In genomic region chr12:45205165-45205825, GRCh38 we compare ENCODE assay signal across 12 cellular contexts. TPM values are rescaled to one million over a fixed set of nuclear protein-coding genes. Genes with fewer than 3 reads are reported as not detected.
DNase-seq lines count a peak whose midpoint lies in the region; ATAC-seq and TF ChIP-seq lines count a peak whose summit lies in the region.
"Had no signal": no experiment of that assay in that cellular context is flagged by ENCODE, and none has a peak within 500 bp of the region (broad histone marks: within the 10 kb centered on the region; RNA-seq: fewer than 3 reads in every experiment).

No MANE protein-coding gene starts in this region.

- peak overlapping the region; percentile 48 for H3K27ac ChIP-seq in HL-60 (replicated peaks)
- peak overlapping the region in 5 of 8 donors; percentile 27 to 73 (median 70) for H3K27ac ChIP-seq in spleen
- H3K27ac ChIP-seq: right atrium auricular region, thoracic aorta had no signal

- CTCF ChIA-PET in MCF 10A (lab: Yijun Ruan, JAX): interaction anchor here (1.0 kb wide), 1 partner anchor 9 kb away, joined by 3 read pairs; no protein-coding TSS in a partner anchor

- ATAC-seq in GM19324 (IDR thresholded peaks at IDR 0.05; ENCODE audit: low FRiP score, unreplicated experiment) (peak; percentile 66), HG02642 (IDR thresholded peaks at IDR 0.05; ENCODE audit: poor library complexity, unreplicated experiment) (peak; percentile 51), GM18520 (IDR thresholded peaks at IDR 0.05; ENCODE audit: unreplicated experiment) (no peak)
- ATAC-seq: HCT116 had no signal

- no peaks in the 10 kb centered on the region for H3K9me3 ChIP-seq in spleen
- H3K9me3 ChIP-seq: right atrium auricular region, thoracic aorta had no signal

- WGBS in spleen, 5 donors: 63 to 85% (median 71%) methylated on average over 4 of the region's 4 CpGs

- no peak overlapping the region for H3K4me3 Mint-ChIP-seq in MCF 10A (ENCODE audit: unreplicated experiment)
- H3K4me3 Mint-ChIP-seq: dendritic cell treated with granulocyte-macrophage colony-stimulating factor and Interleukin-4, amounts not matched to agents 40 ng/mL and 50 ng/mL, for 4 days had no signal

- H3K27me3 ChIP-seq in HL-60 (ENCODE audit: insufficient read depth, poor library complexity, severe bottlenecking): no peaks in the 10 kb centered on the region
- no peaks in the 10 kb centered on the region for H3K27me3 ChIP-seq in spleen (replicated peaks in 1 of 7)
- H3K27me3 ChIP-seq: right atrium auricular region had no signal

- no peaks in the 10 kb centered on the region for H3K36me3 Mint-ChIP-seq in MCF 10A (ENCODE audit: insufficient read depth, unreplicated experiment)

- H3K9me3 Mint-ChIP-seq in MCF 10A (ENCODE audit: unreplicated experiment): no peaks in the 10 kb centered on the region
- H3K9me3 Mint-ChIP-seq: dendritic cell treated with granulocyte-macrophage colony-stimulating factor and Interleukin-4, amounts not matched to agents 40 ng/mL and 50 ng/mL, for 4 days had no signal

- H3K27me3 Mint-ChIP-seq in MCF 10A (ENCODE audit: insufficient read depth, unreplicated experiment): no peaks in the 10 kb centered on the region
- H3K27me3 Mint-ChIP-seq: dendritic cell treated with granulocyte-macrophage colony-stimulating factor and Interleukin-4, amounts not matched to agents 40 ng/mL and 50 ng/mL, for 4 days had no signal

- intact Hi-C loops in spleen (cut with DNase I; ENCODE audit: low total_unique reads) (no loop called here), MCF 10A (cut with micrococcal nuclease) (no loop called here)

- H3K4me3 ChIP-seq in HL-60 (replicated peaks; ENCODE audit: insufficient read depth, low read length) (no peak overlapping the region), spleen (peak overlapping the region in 1 of 8 donors; percentile 35)
- H3K4me3 ChIP-seq: right atrium auricular region, thoracic aorta had no signal

- no peak for TF ChIP-seq POLR2A in spleen (IDR thresholded peaks at IDR 0.05)

- POLR2A ChIA-PET in MCF 10A (lab: Yijun Ruan, JAX): interaction anchor here (1.3 kb wide), 1 partner anchor 10 kb away, joined by 5 read pairs; the partner anchor contains the start of gene ANO6

- peaks cover 2 to 40% (median 23%) of the 10 kb centered on the region in 6 donors for H3K4me1 ChIP-seq in spleen
- H3K4me1 ChIP-seq: right atrium auricular region had no signal

- no peak overlapping the region for H3K27ac Mint-ChIP-seq in MCF 10A (ENCODE audit: low read depth, unreplicated experiment)
- H3K27ac Mint-ChIP-seq: dendritic cell treated with granulocyte-macrophage colony-stimulating factor and Interleukin-4, amounts not matched to agents 40 ng/mL and 50 ng/mL, for 4 days had no signal

- H3K4me1 Mint-ChIP-seq in MCF 10A (ENCODE audit: insufficient read depth, unreplicated experiment): peaks cover 10% of the 10 kb centered on the region

- TF ChIP-seq CTCF in HL-60 (IDR thresholded peaks at IDR 0.05; ENCODE audit: insufficient read depth, low read length) (no peak), spleen (IDR thresholded peaks at IDR 0.05 in 8 of 11, conservative IDR thresholded peaks at IDR 0.05 in 3 of 11) (no peak), MCF 10A (IDR thresholded peaks at IDR 0.05; ENCODE audit: unreplicated experiment) (no peak)

- BruUV-seq in MCF 10A (replicated peaks; lab: Mats Ljungman, UMichigan): no TSS peak

- no peaks in the 10 kb centered on the region for H3K36me3 ChIP-seq in spleen
- H3K36me3 ChIP-seq: right atrium auricular region, thoracic aorta had no signal

- DNase-seq in HL-60 (ENCODE audit: low read depth in 1 of 2, low spot score in 1 of 2): no peak
- no peak for DNase-seq in spleen
- DNase-seq in MCF 10A (ENCODE audit: unreplicated experiment): no peak
- no peak for DNase-seq in activated CD4-positive, CD25-positive, alpha-beta regulatory T cell (lab: John Stamatoyannopoulos, UW)
- DNase-seq in HuH-7 (ENCODE audit: low spot score): no peak

RNA-seq across cellular contexts. Expression of gene ANO6, which starts 10.6 kb away (rescaled TPM):
- total RNA-seq in spleen: 10 to 100 TPM; 29.7 to 38.5 (median 33.0) TPM
- polyA plus RNA-seq in spleen: 1 to 10 TPM; 2.3 to 4.3 (median 3.7) TPM
- 25.4 and 31.8 TPM in 2 replicates for total RNA-seq in MCF 10A (2022)
